18 cellular contexts compared by ENCODE assay signal in the genomic region with DNA sequence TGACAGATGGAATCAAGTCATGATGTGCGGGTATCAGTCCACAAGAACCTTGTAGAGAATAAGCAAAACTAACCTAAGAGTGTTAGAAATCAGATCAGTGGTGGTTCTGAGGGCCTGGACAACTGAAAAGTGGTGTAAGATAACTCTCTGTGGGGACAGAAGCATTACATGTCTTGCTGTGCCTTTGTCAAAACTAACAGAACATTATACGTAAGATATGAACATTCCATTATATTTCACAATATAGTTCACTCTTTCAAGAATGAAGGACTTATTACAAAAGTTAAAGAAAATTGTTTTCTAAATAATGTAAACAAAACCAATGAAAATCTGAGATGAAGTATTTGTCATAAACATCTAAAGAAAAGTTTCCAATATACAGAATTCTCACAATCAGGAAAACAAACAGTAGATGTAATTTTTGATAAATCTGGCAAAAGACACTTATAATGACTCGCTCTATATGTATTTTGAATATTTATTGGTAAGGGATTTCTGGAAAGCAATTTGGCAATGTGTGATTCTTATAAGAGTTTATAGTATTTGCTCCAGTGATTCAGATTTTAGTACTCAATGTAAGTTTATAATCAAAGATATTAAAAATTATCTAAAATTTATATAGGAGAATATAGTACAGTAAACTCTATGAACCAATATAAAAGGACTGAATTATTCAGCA.
A peak's percentile ranks its signal among the peaks of the same experiment; 100 is the strongest.
DNase-seq lines count a peak whose midpoint lies in the region; ATAC-seq, FAIRE-seq and TF ChIP-seq lines count a peak whose summit lies in the region.
"Had no signal": no experiment of that assay in that cellular context is flagged by ENCODE, and none has a peak within 500 bp of the region (broad histone marks: within the 10 kb centered on the region; RNA-seq: fewer than 3 reads in every experiment).

No MANE protein-coding gene starts in this region.

- no peaks in the 10 kb centered on the region for H4K20me1 ChIP-seq in HepG2 (ENCODE audit: insufficient read depth, low read length)

- intact Hi-C loops in HepG2 (cut with micrococcal nuclease; ENCODE audit: unreplicated experiment) = no loop called here
- intact Hi-C loops in right lobe of liver (cut with DNase I) = no loop called here
- intact Hi-C loops in CD4-positive, alpha-beta memory T cell (cut with micrococcal nuclease) = no loop called here

- WGBS in HepG2 (ENCODE audit: low lambda C conversion rate) = 88% methylated on average over 3 of the region's 3 CpGs
- 69% methylated on average over 3 of the region's 3 CpGs for WGBS in right lobe of liver (ENCODE audit: insufficient coverage, low coverage, low lambda C conversion rate, missing lambda C conversion rate)

- TF ChIP-seq EP300 in HepG2 (IDR thresholded peaks at IDR 0.05; ENCODE audit: low read depth in 2 of 2, low read length in 2 of 2) (no peak), HepG2 (CRISPR knock-in tag; IDR thresholded peaks at IDR 0.05; ENCODE audit: borderline replicate concordance) (no peak)

- DNase-seq in HepG2 (ENCODE audit: low spot score) (no peak), right lobe of liver (no peak), chondrocyte (ENCODE audit: low spot score) (no peak), fibroblast of the aortic adventitia (ENCODE audit: low read depth) (peak; percentile 47), stromal cell of bone marrow (ENCODE audit: low read depth) (peak; percentile 4), DMS153 (lab: John Stamatoyannopoulos, UW) (no peak)
- no peak for DNase-seq in CD4-positive, alpha-beta memory T cell
- DNase-seq: 8988T, AML-193, DMS79 treated with DMSO at 0.1 percent for 48 hours, NCI-H1105 treated with DMSO at 0.1 percent for 48 hours, NCI-H187 treated with DMSO at 0.1 percent for 48 hours, NCI-H446 treated with DMSO at 0.1 percent for 48 hours, NCI-H748 treated with DMSO at 0.1 percent for 48 hours had no signal

- H3K36me3 ChIP-seq in HepG2 (replicated peaks in 1 of 2; ENCODE audit: control insufficient read depth in 1 of 2, insufficient read depth in 2 of 2, low read length in 2 of 2) (no peaks in the 10 kb centered on the region), right lobe of liver (no peaks in the 10 kb centered on the region)
- H3K36me3 ChIP-seq in CD4-positive, alpha-beta memory T cell (ENCODE audit: insufficient read depth, low read length) = no peaks in the 10 kb centered on the region

- ATAC-seq in HepG2 = no peak
- ATAC-seq in right lobe of liver = no peak
- no peak for ATAC-seq in HG03097 (IDR thresholded peaks at IDR 0.05; ENCODE audit: low FRiP score, unreplicated experiment)
- ATAC-seq: GM23338 had no signal

- H3K27me3 Mint-ChIP-seq in chondrocyte (ENCODE audit: low read depth) = no peaks in the 10 kb centered on the region
- peaks cover 0 to 5% of the 10 kb centered on the region in 2 donors for H3K27me3 Mint-ChIP-seq in CD4-positive, alpha-beta memory T cell

- H3K79me2 ChIP-seq in HepG2 (ENCODE audit: insufficient read depth, low read length) = no peaks in the 10 kb centered on the region

- TF ChIP-seq POLR2A in HepG2 (IDR thresholded peaks at IDR 0.05; ENCODE audit: insufficient read depth in 1 of 2, low read depth in 2 of 2, low read length in 2 of 2) (no peak), right lobe of liver (IDR thresholded peaks at IDR 0.05) (no peak)

- H3K27ac ChIP-seq in HepG2 (ENCODE audit: extremely low read length, insufficient read depth, low read length) (no peak overlapping the region), right lobe of liver (no peak overlapping the region)
- no peak overlapping the region for H3K27ac ChIP-seq in CD4-positive, alpha-beta memory T cell (ENCODE audit: low read depth, low read length)
- H3K27ac ChIP-seq: KMS-11 had no signal

- H3K4me2 ChIP-seq in HepG2 (ENCODE audit: low read depth, low read length) = no peak overlapping the region
- H3K4me2 ChIP-seq: GM23338, KMS-11 had no signal

- no TSS peak for BruUV-seq in HepG2 (replicated peaks; lab: Mats Ljungman, UMichigan)

- no peaks in the 10 kb centered on the region for H3K9me3 ChIP-seq in HepG2 (ENCODE audit: low read length)
- no peaks in the 10 kb centered on the region for H3K9me3 ChIP-seq in right lobe of liver
- H3K9me3 ChIP-seq in CD4-positive, alpha-beta memory T cell (ENCODE audit: control insufficient read depth in 1 of 2, low read length in 2 of 2) = no peaks in the 10 kb centered on the region

- peaks cover 21% of the 10 kb centered on the region for H3K4me1 Mint-ChIP-seq in chondrocyte (ENCODE audit: low read depth)
- no peaks in the 10 kb centered on the region for H3K4me1 Mint-ChIP-seq in CD4-positive, alpha-beta memory T cell
- H3K4me1 Mint-ChIP-seq: GM23338 had no signal

- H3K36me3 Mint-ChIP-seq in chondrocyte (ENCODE audit: low read depth) = no peaks in the 10 kb centered on the region
- no peaks in the 10 kb centered on the region for H3K36me3 Mint-ChIP-seq in CD4-positive, alpha-beta memory T cell

- in situ Hi-C loops in HepG2 (cut with HindIII; ENCODE audit: extremely low pct_ligation_motif_present, low pct_unique_long_range_greater_than_20kb) = no loop called here

- peaks cover 2% of the 10 kb centered on the region for H3K9me3 Mint-ChIP-seq in chondrocyte (ENCODE audit: low read depth)
- peaks cover 0 to 3% (median 0%) of the 10 kb centered on the region in 8 donors for H3K9me3 Mint-ChIP-seq in CD4-positive, alpha-beta memory T cell

- TF ChIP-seq CTCF in HepG2 (CRISPR knock-in tag; IDR thresholded peaks at IDR 0.05) (no peak), right lobe of liver (IDR thresholded peaks at IDR 0.05) (no peak), chondrocyte (IDR thresholded peaks at IDR 0.05) (no peak), fibroblast of the aortic adventitia (IDR thresholded peaks at IDR 0.05; ENCODE audit: insufficient read depth, low read length) (no peak)

- FAIRE-seq in HepG2 (lab: Jason Lieb, UNC) = no peak
- FAIRE-seq: G401.6 had no signal

- no peak overlapping the region for H2AFZ ChIP-seq in HepG2 (ENCODE audit: low read length)
- H2AFZ ChIP-seq: GM23338 had no signal

- CTCF ChIA-PET in HepG2 (lab: Yijun Ruan, JAX; ENCODE audit: low intra/inter-chr PET ratio, low total read pairs) = no interaction called here
- CTCF ChIA-PET in CD4-positive, alpha-beta memory T cell (lab: Charles Lee; ENCODE audit: partially characterized antibody) = no interaction called here

- H3K27ac Mint-ChIP-seq in chondrocyte (ENCODE audit: unreplicated experiment) = peak overlapping the region; percentile 34
- H3K27ac Mint-ChIP-seq in CD4-positive, alpha-beta memory T cell = no peak overlapping the region
- H3K27ac Mint-ChIP-seq: GM23338 had no signal

- H3K4me3 ChIP-seq in HepG2 (replicated peaks in 1 of 3; ENCODE audit: insufficient read depth in 1 of 3, low read depth in 2 of 3, low read length in 3 of 3) (no peak overlapping the region), right lobe of liver (no peak overlapping the region), fibroblast of the aortic adventitia (ENCODE audit: low read depth, low read length) (no peak overlapping the region)
- no peak overlapping the region for H3K4me3 ChIP-seq in CD4-positive, alpha-beta memory T cell (ENCODE audit: low read length in 2 of 2)
- H3K4me3 ChIP-seq: GM23338 had no signal

- H3K27me3 ChIP-seq in HepG2 (ENCODE audit: control insufficient read depth in 1 of 2, insufficient read depth in 2 of 2, low read length in 2 of 2) = no peaks in the 10 kb centered on the region; a peak in 1 of 5 replicates
- no peaks in the 10 kb centered on the region for H3K27me3 ChIP-seq in right lobe of liver
- H3K27me3 ChIP-seq in CD4-positive, alpha-beta memory T cell (ENCODE audit: insufficient read depth, low read length) = no peaks in the 10 kb centered on the region

- H3K4me1 ChIP-seq in HepG2 (ENCODE audit: insufficient read depth, low read length) (no peaks in the 10 kb centered on the region), right lobe of liver (no peaks in the 10 kb centered on the region)
- no peaks in the 10 kb centered on the region for H3K4me1 ChIP-seq in CD4-positive, alpha-beta memory T cell (ENCODE audit: insufficient read depth, low read length)

- POLR2A ChIA-PET in HepG2 (lab: Yijun Ruan, JAX) = no interaction called here
- POLR2A ChIA-PET in CD4-positive, alpha-beta memory T cell (lab: Charles Lee; ENCODE audit: partially characterized antibody) = no interaction called here

- TF ChIP-seq RAD21 in HepG2 (CRISPR knock-in tag; IDR thresholded peaks at IDR 0.05) = no peak

- no peak overlapping the region for H3K9ac ChIP-seq in HepG2 (ENCODE audit: insufficient read depth, low read depth, low read length)
- H3K9ac ChIP-seq: KMS-11 had no signal

- H3K4me3 Mint-ChIP-seq in chondrocyte (ENCODE audit: unreplicated experiment) = no peak overlapping the region
- no peak overlapping the region for H3K4me3 Mint-ChIP-seq in CD4-positive, alpha-beta memory T cell
- H3K4me3 Mint-ChIP-seq: GM23338 had no signal

TF ChIP-seq in HepG2, 621 proteins besides CTCF, POLR2A, EP300 and RAD21:
- TF ChIP-seq CEBPB (IDR thresholded peaks at IDR 0.05; ENCODE audit: borderline replicate concordance, low read depth, low read length) = 0 out of 2 replicates have a peak, but pooled peaks have one; percentile 19
- TF ChIP-seq, protein P1, sequence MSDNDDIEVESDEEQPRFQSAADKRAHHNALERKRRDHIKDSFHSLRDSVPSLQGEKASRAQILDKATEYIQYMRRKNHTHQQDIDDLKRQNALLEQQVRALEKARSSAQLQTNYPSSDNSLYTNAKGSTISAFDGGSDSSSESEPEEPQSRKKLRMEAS (IDR thresholded peaks at IDR 0.05) = no peak
TF ChIP-seq in HepG2: peak in this region for 1.

Comparison
In these comparisons a context has a peak if more than half of its experiments do, and no peak if none do; other contexts are left out.
1. DNase-seq: peak in fibroblast of the aortic adventitia (single experiment) and stromal cell of bone marrow (single experiment); none in HepG2 (single experiment), right lobe of liver (0 of 3), chondrocyte (single experiment), CD4-positive, alpha-beta memory T cell (0 of 5) and DMS153 (single experiment).